In genomic region chr2:178997477-178997876, GRCh38 we compare ENCODE assay signal across 25 cellular contexts. TPM values are rescaled to one million over a fixed set of nuclear protein-coding genes. Genes with fewer than 3 reads are reported as not detected.
DNase-seq lines count a peak whose midpoint lies in the region; ATAC-seq, FAIRE-seq and TF ChIP-seq lines count a peak whose summit lies in the region.
"Had no signal": no experiment of that assay in that cellular context is flagged by ENCODE, and none has a peak within 500 bp of the region (broad histone marks: within the 10 kb centered on the region; RNA-seq: fewer than 3 reads in every experiment).

No MANE protein-coding gene starts in this region.

- no peak for TF ChIP-seq CTCF in cardiac muscle cell (IDR thresholded peaks at IDR 0.05; ENCODE audit: low read depth, low read length)
- TF ChIP-seq CTCF in GM12878 (IDR thresholded peaks at IDR 0.05 in 2 of 3, conservative IDR thresholded peaks at IDR 0.05 in 1 of 3; ENCODE audit: control insufficient read depth in 2 of 3, extremely low read depth in 1 of 3, insufficient read depth in 1 of 3, low read depth in 3 of 3, low read length in 3 of 3), result no peak

- no peaks in the 10 kb centered on the region for H4K20me1 ChIP-seq in GM12878 (ENCODE audit: control insufficient read depth, insufficient read depth)
- H4K20me1 ChIP-seq: BLaER1 had no signal

- WGBS in GM12878 (ENCODE audit: insufficient coverage, insufficient replicate concordance, low lambda C conversion rate, missing lambda C conversion rate), result 55% methylated on average over 2 of the region's 2 CpGs

- CTCF ChIA-PET in GM12878 (lab: Yijun Ruan, JAX), result interaction anchor here (0.9 to 2.7 kb wide), 5 partner anchors 15 to 132 kb away, joined by 3 to 9 read pairs (median 3); no protein-coding TSS in a partner anchor

- intact Hi-C loops in Right ventricle myocardium inferior (cut with DNase I), result no loop called here
- intact Hi-C loops in GM12878 (cut with micrococcal nuclease; ENCODE audit: unreplicated experiment), result no loop called here

- no peak overlapping the region for H3K4me2 ChIP-seq in GM12878 (ENCODE audit: control insufficient read depth, insufficient read depth)
- H3K4me2 ChIP-seq: BLaER1 had no signal

- SMC1A ChIA-PET in GM12878 (lab: Charles Lee; ENCODE audit: uncharacterized antibody, unreplicated experiment), result interaction anchor here (0.9 to 3.7 kb wide), 5 partner anchors 10 to 132 kb away, joined by 3 to 34 read pairs (median 6); no protein-coding TSS in a partner anchor

- H3K9ac ChIP-seq in GM12878 (ENCODE audit: control insufficient read depth, insufficient read depth, low read length), result no peak overlapping the region
- H3K9ac ChIP-seq: BLaER1 had no signal

- H3K36me3 Mint-ChIP-seq in naive B cell, result peaks cover 8% of the 10 kb centered on the region in 2 donors
- peaks cover 13% of the 10 kb centered on the region for H3K36me3 Mint-ChIP-seq in stimulated activated memory B cell treated with anti-CD40 and anti-IgM and Interleukin-4, amounts not matched to agents 10 μg/mL and 1 μg/mL and 100 μg/mL, for 72 hours

- H3K9me3 ChIP-seq in cardiac muscle cell (ENCODE audit: low read depth), result no peaks in the 10 kb centered on the region
- H3K9me3 ChIP-seq in GM12878 (replicated peaks; ENCODE audit: control insufficient read depth, insufficient read depth, low read length), result no peaks in the 10 kb centered on the region; the same call in 2 of the 3 replicates

- no peak for TF ChIP-seq EP300 in GM12878 (IDR thresholded peaks at IDR 0.05; ENCODE audit: borderline replicate concordance in 1 of 2, control insufficient read depth in 1 of 2, low read depth in 2 of 2, low read length in 2 of 2)

- H3K36me3 ChIP-seq in cardiac muscle cell (peaks cover 12% of the 10 kb centered on the region), GM12878 (ENCODE audit: control insufficient read depth in 2 of 2, insufficient read depth in 2 of 2, low read length in 1 of 2) (no peaks in the 10 kb centered on the region)
- H3K36me3 ChIP-seq: BLaER1, HAP-1 had no signal

- H3K4me3 ChIP-seq in cardiac muscle cell (no peak overlapping the region), GM12878 (no peak overlapping the region)
- H3K4me3 ChIP-seq: BLaER1, HAP-1 had no signal

- in situ Hi-C loops in GM12878 (cut with MboI), result no loop called here

- no peak overlapping the region for H2AFZ ChIP-seq in GM12878 (ENCODE audit: control insufficient read depth, low read depth, low read length)

- DNase-seq in cardiac muscle cell (ENCODE audit: low read depth in 1 of 2, low spot score in 1 of 2) (no peak), Right ventricle myocardium inferior (ENCODE audit: missing footprints) (no peak), GM12878 (ENCODE audit: low read depth, low spot score) (no peak), naive B cell (no peak), medulla oblongata (ENCODE audit: extremely low spot score) (no peak), RKO (ENCODE audit: low spot score) (no peak)
- DNase-seq: Caco-2; CD4-positive, CD25-positive, alpha-beta regulatory T cell; CD8-positive, alpha-beta T cell; DMS153; DND-41; GOT3; HFFc6 had no signal

- no TSS peak for BruUV-seq in GM12878 (replicated peaks; lab: Mats Ljungman, UMichigan)

- RAD21 ChIA-PET in GM12878 (lab: Charles Lee; ENCODE audit: unreplicated experiment), result interaction anchor here (0.9 to 2.1 kb wide), 4 partner anchors 22 to 144 kb away, joined by 3 to 10 read pairs (median 3); no protein-coding TSS in a partner anchor

- peak overlapping the region in 4 of 6 donors; percentile 29 to 55 (median 50) for H3K27ac Mint-ChIP-seq in naive B cell
- H3K27ac Mint-ChIP-seq in stimulated activated memory B cell treated with anti-CD40 and anti-IgM and Interleukin-4, amounts not matched to agents 10 μg/mL and 1 μg/mL and 100 μg/mL, for 72 hours, result peak overlapping the region; percentile 36
- H3K27ac Mint-ChIP-seq: B cell; CD8-positive, alpha-beta T cell; HFFc6 had no signal

- peak overlapping the region; percentile 56 for H3K27ac ChIP-seq in cardiac muscle cell
- no peak overlapping the region for H3K27ac ChIP-seq in GM12878 (ENCODE audit: control insufficient read depth, insufficient read depth)
- H3K27ac ChIP-seq: 22Rv1, BLaER1, C4-2B had no signal

- H3K9me3 Mint-ChIP-seq in naive B cell, result peaks cover 0 to 12% (median 3%) of the 10 kb centered on the region in 7 donors
- peaks cover 6% of the 10 kb centered on the region for H3K9me3 Mint-ChIP-seq in stimulated activated memory B cell treated with anti-CD40 and anti-IgM and Interleukin-4, amounts not matched to agents 10 μg/mL and 1 μg/mL and 100 μg/mL, for 72 hours

- H3K4me1 ChIP-seq in cardiac muscle cell (ENCODE audit: low read depth) (peaks cover 4% of the 10 kb centered on the region), GM12878 (ENCODE audit: control insufficient read depth, insufficient read depth, low read length) (peaks cover 9% of the 10 kb centered on the region)
- H3K4me1 ChIP-seq: BLaER1, HAP-1 had no signal

- H3K27me3 Mint-ChIP-seq in naive B cell, result no peaks in the 10 kb centered on the region
- H3K27me3 Mint-ChIP-seq in stimulated activated memory B cell treated with anti-CD40 and anti-IgM and Interleukin-4, amounts not matched to agents 10 μg/mL and 1 μg/mL and 100 μg/mL, for 72 hours, result no peaks in the 10 kb centered on the region
- H3K27me3 Mint-ChIP-seq: B cell; CD4-positive, CD25-positive, alpha-beta regulatory T cell had no signal

- FAIRE-seq in GM12878 (lab: Jason Lieb, UNC), result no peak
- FAIRE-seq: A204.1, G401.6, GM18507, H54 had no signal

- POLR2A ChIA-PET in GM12878 (lab: Charles Lee), result no interaction called here

- no peak for TF ChIP-seq RAD21 in GM12878 (IDR thresholded peaks at IDR 0.05; ENCODE audit: insufficient read depth, low read depth, low read length)

- H3K4me3 Mint-ChIP-seq in naive B cell, result peak overlapping the region in 1 of 8 donors; percentile 27
- no peak overlapping the region for H3K4me3 Mint-ChIP-seq in stimulated activated memory B cell treated with anti-CD40 and anti-IgM and Interleukin-4, amounts not matched to agents 10 μg/mL and 1 μg/mL and 100 μg/mL, for 72 hours
- H3K4me3 Mint-ChIP-seq: B cell; CD4-positive, CD25-positive, alpha-beta regulatory T cell; CD8-positive, alpha-beta T cell; HFFc6 had no signal

- TF ChIP-seq POLR2A in GM12878 (IDR thresholded peaks at IDR 0.05; ENCODE audit: low read depth, low read length), result no peak

- no peaks in the 10 kb centered on the region for H3K79me2 ChIP-seq in GM12878 (ENCODE audit: control insufficient read depth, insufficient read depth, low read length)

- ATAC-seq in Right ventricle myocardium inferior, result no peak
- ATAC-seq in GM12878, result no peak
- ATAC-seq in naive B cell (ENCODE audit: low read depth in 2 of 2), result no peak
- ATAC-seq in stimulated activated memory B cell treated with anti-CD40 and anti-IgM and Interleukin-4, amounts not matched to agents 10 μg/mL and 1 μg/mL and 100 μg/mL, for 72 hours, result no peak
- no peak for ATAC-seq in HG02759 (IDR thresholded peaks at IDR 0.05; ENCODE audit: unreplicated experiment)
- ATAC-seq: CD8-positive, alpha-beta T cell had no signal

- no peaks in the 10 kb centered on the region for H3K27me3 ChIP-seq in cardiac muscle cell
- no peaks in the 10 kb centered on the region for H3K27me3 ChIP-seq in GM12878 (replicated peaks in 1 of 2; ENCODE audit: control insufficient read depth in 2 of 2, insufficient read depth in 2 of 2, low read length in 1 of 2)
- H3K27me3 ChIP-seq: BLaER1 had no signal

- H3K4me1 Mint-ChIP-seq in naive B cell, result peaks cover 18 to 26% (median 25%) of the 10 kb centered on the region in 3 donors
- peaks cover 24% of the 10 kb centered on the region for H3K4me1 Mint-ChIP-seq in stimulated activated memory B cell treated with anti-CD40 and anti-IgM and Interleukin-4, amounts not matched to agents 10 μg/mL and 1 μg/mL and 100 μg/mL, for 72 hours

TF ChIP-seq in GM12878, 131 proteins besides CTCF, POLR2A, EP300 and RAD21 (continues in another document):
- TF ChIP-seq EED (IDR thresholded peaks at IDR 0.05; ENCODE audit: low read depth) (peak; percentile 52; the same call in 1 of the 2 replicates), SMAD5 (IDR thresholded peaks at IDR 0.05; ENCODE audit: low read depth) (no peak), PAX8 (IDR thresholded peaks at IDR 0.05) (no peak), ZNF274 (IDR thresholded peaks at IDR 0.05; ENCODE audit: insufficient read depth, insufficient read length) (no peak)

RNA-seq across cellular contexts. Expression of gene CCDC141, which starts 52.5 kb away (rescaled TPM):
- total RNA-seq in cardiac muscle cell (95.5 and 213 TPM in 2 replicates), Right ventricle myocardium inferior (116 TPM), GM12878 (2014; rRNA removed) (6.2 and 6.9 TPM in 2 replicates), GM12878 (2014; rRNA removed; fragmentation: Illumina TruSeq; extraction: Trizol) (10.2 and 10.4 TPM in 2 replicates), GM12878 (2021) (9.6 and 12.5 TPM in 2 replicates)
- polyA plus RNA-seq in cardiac muscle cell (134 and 260 TPM in 2 replicates), GM12878 (2011; rRNA removed) (3.5 and 4.8 TPM in 2 replicates), GM12878 (2014; fragmentation: Illumina TruSeq; extraction: Trizol) (2.1 and 2.8 TPM in 2 replicates), GM12878 (2014; fragmentation: Nextera tagmentation; extraction: Ambion mirVana) (1 to 10 TPM in 1 of 2 experiments, under 1 TPM in 1; 0.84 to 2.1 TPM), GM12878 (2014; rRNA removed) (1.9 and 2.0 TPM in 2 replicates), GM12878 (2016; fragmentation: Nextera tagmentation; extraction: Ambion mirVana) (1 to 10 TPM; 3.7 to 3.9 TPM), naive B cell (ENCODE audit: low read depth in 6 of 6) (10 to 100 TPM in 1 of 6 donors, 1 to 10 TPM in 5; 3.3 to 20.1 (median 7.5) TPM)
- total RNA-seq in GM12878 (2013; cell fraction: nucleolus; rRNA removed), result 97.0 and 101 TPM in 2 replicates
- 0.55 TPM for polyA plus RNA-seq in GM12878 (2011; ENCODE audit: low read depth)
- polyA plus RNA-seq in GM12878 (2011; cell fraction: cytosol; rRNA removed), result 1.5 and 1.8 TPM in 2 replicates
- 8.9 and 9.0 TPM in 2 replicates for polyA plus RNA-seq in GM12878 (2011; cell fraction: nucleus; rRNA removed)
- polyA plus RNA-seq in GM12878 (2012), result 0.67 and 1.0 TPM in 2 replicates
- polyA minus RNA-seq in GM12878 (2011; rRNA and poly(A)+ RNA removed), result 28.6 and 29.6 TPM in 2 replicates
- 4.8 and 5.7 TPM in 2 replicates for polyA minus RNA-seq in GM12878 (2011; cell fraction: cytosol; rRNA and poly(A)+ RNA removed)
- polyA minus RNA-seq in GM12878 (2011; cell fraction: nucleus; rRNA and poly(A)+ RNA removed), result 62.5 and 78.6 TPM in 2 replicates
- polyA plus RNA-seq: AG04450 had no signal
